In genomic region chr2:232603283-232603682, GRCh38 we compare ENCODE assay signal across 8 cellular contexts. TPM values are rescaled to one million over a fixed set of nuclear protein-coding genes. Genes with fewer than 3 reads are reported as not detected.
"Had no signal": no experiment of that assay in that cellular context is flagged by ENCODE, and none has a peak within 500 bp of the region (broad histone marks: within the 10 kb centered on the region; RNA-seq: fewer than 3 reads in every experiment).

No MANE protein-coding gene starts in this region.

- H3K4me3 ChIP-seq: GM12878 had no signal

- ATAC-seq: GM12878 had no signal

- FAIRE-seq: G401.6, GM12878, GM12891, GM12892, GM18507, GM19239 had no signal

- DNase-seq: GDM1, GF-D8 had no signal

RNA-seq across cellular contexts. Expression of gene EFHD1, which starts 30.1 kb away (rescaled TPM):
- total RNA-seq: GM12878 had no signal
